32 cellular contexts compared by ENCODE assay signal in the genomic region with DNA sequence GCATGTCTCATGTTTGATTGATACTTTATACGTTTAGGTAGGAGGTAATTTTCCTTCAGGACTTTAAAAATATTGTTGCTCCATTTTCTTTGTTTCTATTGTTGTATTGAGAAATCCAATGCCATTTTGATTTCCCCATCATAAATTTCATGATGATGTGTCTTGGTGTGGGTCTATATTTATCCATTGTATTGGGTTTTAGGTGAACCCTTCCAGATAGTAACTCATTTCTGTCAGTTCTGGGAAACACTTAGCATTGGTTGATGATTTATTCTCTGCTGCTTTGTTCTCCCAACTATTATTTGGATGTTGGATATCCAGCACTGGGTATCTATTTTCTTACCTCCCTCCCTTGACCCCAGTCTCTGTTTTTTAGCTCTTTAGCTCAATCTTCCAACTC.
"Had no signal": no experiment of that assay in that cellular context is flagged by ENCODE, and none has a peak within 500 bp of the region (broad histone marks: within the 10 kb centered on the region; RNA-seq: fewer than 3 reads in every experiment).

No MANE protein-coding gene starts in this region.

- H3K4me1 ChIP-seq: adrenal gland, body of pancreas, breast epithelium had no signal

- H3K4me3 Mint-ChIP-seq: activated B cell treated with CpG ODN at 0.5 μM for 24 hours; activated CD4-positive, alpha-beta memory T cell treated with anti-CD3 and anti-CD28 coated beads, Interleukin-2, amount 10 ng/mL, durations not matched to agents 7 days and 5 days; activated CD4-positive, alpha-beta T cell treated with anti-CD3 and anti-CD28 coated beads for 36 hours; activated CD4-positive, alpha-beta T cell treated with anti-CD3 and anti-CD28 coated beads, Interleukin-2, amount 10 ng/mL, durations not matched to agents 7 days and 5 days; activated CD8-positive, alpha-beta memory T cell treated with anti-CD3 and anti-CD28 coated beads, Interleukin-2, amount 10 ng/mL, durations not matched to agents 7 days and 5 days; activated CD8-positive, alpha-beta T cell treated with anti-CD3 and anti-CD28 coated beads, Interleukin-2, amount 10 ng/mL, durations not matched to agents 7 days and 5 days; activated naive CD4-positive, alpha-beta T cell treated with anti-CD3 and anti-CD28 coated beads for 36 hours; activated naive CD8-positive, alpha-beta T cell treated with anti-CD3 and anti-CD28 coated beads for 36 hours; activated T-cell treated with anti-CD3 and anti-CD28 coated beads, Interleukin-2, amount 50 U/mL, for 24 hours; T-helper 1 cell treated with Interleukin-12 subunit alpha and Interleukin-12 subunit beta and Interleukin-4 antibody, amounts not matched to agents 30 μg/mL and 1 μg/mL, for 36 hours; T-helper 2 cell treated with Interferon-gamma antibody and Interleukin-4, amounts not matched to agents 5 μg/mL and 100 μg/mL, for 36 hours had no signal

- H3K4me3 ChIP-seq: adrenal gland, body of pancreas, breast epithelium had no signal

- H3K4me1 Mint-ChIP-seq: activated CD4-positive, alpha-beta memory T cell treated with anti-CD3 and anti-CD28 coated beads, Interleukin-2, amount 10 ng/mL, durations not matched to agents 7 days and 5 days had no signal

- H3K27ac Mint-ChIP-seq: activated B cell treated with CpG ODN at 0.5 μM for 24 hours; activated CD4-positive, alpha-beta memory T cell treated with anti-CD3 and anti-CD28 coated beads, Interleukin-2, amount 10 ng/mL, durations not matched to agents 7 days and 5 days; activated CD4-positive, alpha-beta T cell treated with anti-CD3 and anti-CD28 coated beads for 36 hours; activated CD4-positive, alpha-beta T cell treated with anti-CD3 and anti-CD28 coated beads, Interleukin-2, amount 10 ng/mL, durations not matched to agents 7 days and 5 days; activated CD8-positive, alpha-beta memory T cell treated with anti-CD3 and anti-CD28 coated beads, Interleukin-2, amount 10 ng/mL, durations not matched to agents 7 days and 5 days; activated CD8-positive, alpha-beta T cell treated with anti-CD3 and anti-CD28 coated beads, Interleukin-2, amount 10 ng/mL, durations not matched to agents 7 days and 5 days; activated naive CD4-positive, alpha-beta T cell treated with anti-CD3 and anti-CD28 coated beads for 36 hours; activated naive CD8-positive, alpha-beta T cell treated with anti-CD3 and anti-CD28 coated beads for 36 hours; activated T-cell treated with anti-CD3 and anti-CD28 coated beads, Interleukin-2, amount 50 U/mL, for 24 hours; T-helper 1 cell treated with Interleukin-12 subunit alpha and Interleukin-12 subunit beta and Interleukin-4 antibody, amounts not matched to agents 30 μg/mL and 1 μg/mL, for 36 hours; T-helper 2 cell treated with Interferon-gamma antibody and Interleukin-4, amounts not matched to agents 5 μg/mL and 100 μg/mL, for 36 hours had no signal

- H3K27me3 Mint-ChIP-seq: activated B cell treated with CpG ODN at 0.5 μM for 24 hours; activated CD4-positive, alpha-beta memory T cell treated with anti-CD3 and anti-CD28 coated beads, Interleukin-2, amount 10 ng/mL, durations not matched to agents 7 days and 5 days; activated CD4-positive, alpha-beta T cell treated with anti-CD3 and anti-CD28 coated beads for 36 hours; activated CD4-positive, alpha-beta T cell treated with anti-CD3 and anti-CD28 coated beads, Interleukin-2, amount 10 ng/mL, durations not matched to agents 7 days and 5 days; activated CD8-positive, alpha-beta memory T cell treated with anti-CD3 and anti-CD28 coated beads, Interleukin-2, amount 10 ng/mL, durations not matched to agents 7 days and 5 days; activated naive CD8-positive, alpha-beta T cell treated with anti-CD3 and anti-CD28 coated beads for 36 hours; activated T-cell treated with anti-CD3 and anti-CD28 coated beads, Interleukin-2, amount 50 U/mL, for 24 hours had no signal

- DNase-seq: activated B cell treated with CpG ODN at 0.5 μM for 24 hours; activated CD4-positive, alpha-beta memory T cell treated with anti-CD3 and anti-CD28 coated beads, Interleukin-2, amount 10 ng/mL, durations not matched to agents 7 days and 5 days; activated CD4-positive, alpha-beta T cell treated with anti-CD3 and anti-CD28 coated beads for 1 hour; activated CD4-positive, alpha-beta T cell treated with anti-CD3 and anti-CD28 coated beads for 36 hours; activated CD4-positive, alpha-beta T cell treated with anti-CD3 and anti-CD28 coated beads for 48 hours; activated CD4-positive, alpha-beta T cell treated with anti-CD3 and anti-CD28 coated beads, Interleukin-2, amount 10 ng/mL, durations not matched to agents 7 days and 5 days; activated CD4-positive, alpha-beta T cell treated with anti-CD3 and anti-CD28 coated beads, Interleukin-2, amount 50 U/mL, for 48 hours; activated CD8-positive, alpha-beta memory T cell treated with anti-CD3 and anti-CD28 coated beads for 24 hours; activated CD8-positive, alpha-beta memory T cell treated with anti-CD3 and anti-CD28 coated beads, Interleukin-2, amount 10 ng/mL, durations not matched to agents 7 days and 5 days; activated CD8-positive, alpha-beta memory T cell treated with anti-CD3 and anti-CD28 coated beads, Interleukin-2, amount 50 U/mL, for 48 hours; activated CD8-positive, alpha-beta T cell treated with anti-CD3 and anti-CD28 coated beads, Interleukin-2, amount 10 ng/mL, durations not matched to agents 7 days and 5 days; activated effector memory CD4-positive, alpha-beta T cell treated with anti-CD3 and anti-CD28 coated beads, Interleukin-2, amount 50 U/mL, for 16 hours; activated gamma-delta T cell treated with Interleukin-2 at 50 U/mL for 16 hours; activated naive CD4-positive, alpha-beta T cell; activated naive CD4-positive, alpha-beta T cell treated with anti-CD3 and anti-CD28 coated beads for 36 hours; activated naive CD4-positive, alpha-beta T cell treated with anti-CD3 and anti-CD28 coated beads, Interleukin-2, amount 50 U/mL, for 16 hours; activated naive CD8-positive, alpha-beta T cell treated with anti-CD3 and anti-CD28 coated beads for 36 hours; activated T-cell treated with anti-CD3 and anti-CD28 coated beads, Interleukin-2, amount 50 U/mL, for 24 hours; adrenal gland; amniotic stem cell; aorta; body of pancreas; brain microvascular endothelial cell; central memory CD4-positive, alpha-beta T cell; SW 1271; T-helper 1 cell; T-helper 9 cell had no signal

- H3K27me3 ChIP-seq: adrenal gland, body of pancreas, brain microvascular endothelial cell, breast epithelium had no signal

- ATAC-seq: activated CD4-positive, CD25-positive, alpha-beta regulatory T cell treated with anti-CD3 and anti-CD28 coated beads, Interleukin-2, amount 50 U/mL, for 24 hours; activated CD8-positive, alpha-beta memory T cell treated with anti-CD3 and anti-CD28 coated beads, Interleukin-2, amount 10 ng/mL, durations not matched to agents 7 days and 5 days; activated CD8-positive, alpha-beta T cell treated with anti-CD3 and anti-CD28 coated beads, Interleukin-2, amount 10 ng/mL, durations not matched to agents 7 days and 5 days; body of pancreas had no signal

- H3K27ac ChIP-seq: adrenal gland, body of pancreas, brain microvascular endothelial cell, breast epithelium, VCaP had no signal

- H3K9me3 ChIP-seq: body of pancreas had no signal
